Comparison of ENCODE assay signal across 11 cellular contexts in genomic region chr1:61183471-61184034, GRCh38.
DNase-seq lines count a peak whose midpoint lies in the region; ATAC-seq and TF ChIP-seq lines count a peak whose summit lies in the region.
"Had no signal": no experiment of that assay in that cellular context is flagged by ENCODE, and none has a peak within 500 bp of the region (broad histone marks: within the 10 kb centered on the region; RNA-seq: fewer than 3 reads in every experiment).

No MANE protein-coding gene starts in this region.

- H3K36me3 ChIP-seq in body of pancreas (replicated peaks in 1 of 2; ENCODE audit: insufficient read depth in 1 of 2, low read depth in 2 of 2) (no peaks in the 10 kb centered on the region), right atrium auricular region (no peaks in the 10 kb centered on the region)

- H3K4me1 ChIP-seq in body of pancreas (peaks cover 53% of the 10 kb centered on the region), right atrium auricular region (peaks cover 0 to 78% of the 10 kb centered on the region in 2 donors)

- intact Hi-C loops in body of pancreas (cut with DNase I) = no loop called here

- no peaks in the 10 kb centered on the region for H3K36me3 Mint-ChIP-seq in activated naive CD8-positive, alpha-beta T cell treated with anti-CD3 and anti-CD28 coated beads for 36 hours

- H3K9me3 ChIP-seq in body of pancreas = no peaks in the 10 kb centered on the region
- H3K9me3 ChIP-seq in right atrium auricular region = no peaks in the 10 kb centered on the region

- peak overlapping the region in 1 of 2 donors; percentile 13 for H3K4me3 ChIP-seq in body of pancreas
- H3K4me3 ChIP-seq in right atrium auricular region = peak overlapping the region; percentile 24 to 37
- H3K4me3 ChIP-seq in skeletal muscle cell (ENCODE audit: low read depth, low read length) = peak overlapping the region; percentile 23

- ATAC-seq in body of pancreas (peak; percentile 84), GM21447 (IDR thresholded peaks at IDR 0.05; ENCODE audit: unreplicated experiment) (no peak)
- ATAC-seq: stimulated activated naive CD8-positive, alpha-beta T cell treated with anti-CD3 and anti-CD28 coated beads, Interleukin-15, Interleukin-2, amounts not matched to agents 100 U/mL and 50 U/mL, for 24 hours had no signal

- no peaks in the 10 kb centered on the region for H3K27me3 Mint-ChIP-seq in activated naive CD8-positive, alpha-beta T cell treated with anti-CD3 and anti-CD28 coated beads for 36 hours

- H3K27ac Mint-ChIP-seq in activated naive CD8-positive, alpha-beta T cell treated with anti-CD3 and anti-CD28 coated beads for 36 hours = no peak overlapping the region

- 10 to 19% methylated on average over 8 of the region's 8 CpGs for WGBS in body of pancreas, 2 donors

- H3K27me3 ChIP-seq in body of pancreas (no peaks in the 10 kb centered on the region), right atrium auricular region (no peaks in the 10 kb centered on the region)

- peak in 2 of 3 donors; percentile 58 to 60 for TF ChIP-seq POLR2A in body of pancreas (IDR thresholded peaks at IDR 0.05)

- H3K4me1 Mint-ChIP-seq in activated naive CD8-positive, alpha-beta T cell treated with anti-CD3 and anti-CD28 coated beads for 36 hours = no peaks in the 10 kb centered on the region

- no peak overlapping the region for H3K4me3 Mint-ChIP-seq in activated naive CD8-positive, alpha-beta T cell treated with anti-CD3 and anti-CD28 coated beads for 36 hours

- no peaks in the 10 kb centered on the region for H3K9me3 Mint-ChIP-seq in activated naive CD8-positive, alpha-beta T cell treated with anti-CD3 and anti-CD28 coated beads for 36 hours

- TF ChIP-seq CTCF in body of pancreas (IDR thresholded peaks at IDR 0.05) = no peak
- TF ChIP-seq CTCF in right atrium auricular region (IDR thresholded peaks at IDR 0.05) = no peak

- peak overlapping the region; percentile 74 to 93 (median 90) for H3K27ac ChIP-seq in body of pancreas
- H3K27ac ChIP-seq in right atrium auricular region = peak overlapping the region; percentile 75 to 88

- DNase-seq in GM03348 (ENCODE audit: low spot score) = peak; percentile 20
- peak; percentile 69 to 82 (median 78) for DNase-seq in body of pancreas
- DNase-seq in right atrium auricular region (ENCODE audit: low spot score) = no peak
- DNase-seq in skeletal muscle cell (ENCODE audit: low read depth) = no peak
- DNase-seq in NCI-H748 (lab: John Stamatoyannopoulos, UW; ENCODE audit: unreplicated experiment) = no peak
- no peak for DNase-seq in activated naive CD8-positive, alpha-beta T cell treated with anti-CD3 and anti-CD28 coated beads for 36 hours
- DNase-seq in T1000 (lab: John Stamatoyannopoulos, UW) = no peak
- DNase-seq: mesendoderm; NCI-H526 treated with DMSO at 0.1 percent for 48 hours; stimulated activated naive CD8-positive, alpha-beta T cell treated with anti-CD3 and anti-CD28 coated beads, Interleukin-15, Interleukin-2, amounts not matched to agents 100 U/mL and 50 U/mL, for 24 hours had no signal

Comparison
In these comparisons a context has a peak if more than half of its experiments do, and no peak if none do; other contexts are left out.
1. DNase-seq: peak in GM03348 (single experiment) and body of pancreas (4 of 4); none in right atrium auricular region (single experiment), skeletal muscle cell (single experiment), NCI-H748 (single experiment), activated naive CD8-positive, alpha-beta T cell treated with anti-CD3 and anti-CD28 coated beads for 36 hours (single experiment) and T1000 (single experiment).